ENCODE assay signal across 9 cellular contexts in genomic region chr7:112462236-112462635, GRCh38. TPM values are rescaled to one million over a fixed set of nuclear protein-coding genes. Genes with fewer than 3 reads are reported as not detected.
DNase-seq lines count a peak whose midpoint lies in the region.
"Had no signal": no experiment of that assay in that cellular context is flagged by ENCODE, and none has a peak within 500 bp of the region (broad histone marks: within the 10 kb centered on the region; RNA-seq: fewer than 3 reads in every experiment).

No MANE protein-coding gene starts in this region.

- H3K4me3 ChIP-seq in SJCRH30, result no peak overlapping the region

- H3K27me3 ChIP-seq in SJCRH30, result no peaks in the 10 kb centered on the region

- H3K4me1 ChIP-seq in SJCRH30, result no peaks in the 10 kb centered on the region

- H3K27ac ChIP-seq in SJCRH30, result no peak overlapping the region

- peaks cover 98% of the 10 kb centered on the region for H3K36me3 ChIP-seq in SJCRH30

- H3K9me3 ChIP-seq in SJCRH30 (replicated peaks), result no peaks in the 10 kb centered on the region

- DNase-seq in GM04504 (ENCODE audit: low read depth) (peak; percentile 57), NOMO-1 treated with dmso at 0.1 percent for 144 hours (lab: John Stamatoyannopoulos, UW; ENCODE audit: unreplicated experiment) (peak; percentile 45), fibroblast of peridontal ligament (ENCODE audit: extremely low read depth) (peak; percentile 89), pulmonary artery endothelial cell (ENCODE audit: low read depth, low spot score) (peak; percentile 63), SJCRH30 (no peak)
- DNase-seq in activated T-cell treated with anti-CD3 and anti-CD28 coated beads, Interleukin-2, amount 50 U/mL, for 1 hour, result no peak
- no peak for DNase-seq in stimulated activated CD4-positive, alpha-beta T cell treated with anti-CD3 and anti-CD28 coated beads, Interleukin-1b, Interleukin-23, amount 100 ng/mL, for 48 hours
- no peak for DNase-seq in stimulated activated CD4-positive, alpha-beta T cell treated with anti-CD3 and anti-CD28 coated beads, Interleukin-12 subunit alpha, Interleukin-12 subunit beta, amount 100 ng/mL, for 4 hours
- DNase-seq: activated CD4-positive, alpha-beta T cell treated with anti-CD3 and anti-CD28 coated beads for 48 hours had no signal

RNA-seq across cellular contexts. Expression of gene IFRD1, which starts 12.0 kb away (rescaled TPM):
- total RNA-seq in pulmonary artery endothelial cell, result 31.1 and 45.5 TPM in 2 replicates
- 45.0 and 55.9 TPM in 2 replicates for total RNA-seq in SJCRH30 (2014; rRNA removed; shearing (Covaris generic))

RNA-seq across cellular contexts. Expression of gene LSMEM1, which starts 18.6 kb away (rescaled TPM):
- 0.26 and 0.92 TPM in 2 replicates for total RNA-seq in pulmonary artery endothelial cell
- 0.30 and 0.51 TPM in 2 replicates for total RNA-seq in SJCRH30 (2014; rRNA removed; shearing (Covaris generic))

Comparison
In these comparisons a context has a peak if more than half of its experiments do, and no peak if none do; other contexts are left out.
1. DNase-seq: peak in GM04504 (single experiment), NOMO-1 treated with dmso at 0.1 percent for 144 hours (single experiment), fibroblast of peridontal ligament (single experiment) and pulmonary artery endothelial cell (single experiment); none in activated T-cell treated with anti-CD3 and anti-CD28 coated beads, Interleukin-2, amount 50 U/mL, for 1 hour (single experiment), stimulated activated CD4-positive, alpha-beta T cell treated with anti-CD3 and anti-CD28 coated beads, Interleukin-1b, Interleukin-23, amount 100 ng/mL, for 48 hours (single experiment), SJCRH30 (0 of 2) and stimulated activated CD4-positive, alpha-beta T cell treated with anti-CD3 and anti-CD28 coated beads, Interleukin-12 subunit alpha, Interleukin-12 subunit beta, amount 100 ng/mL, for 4 hours (single experiment).